Comparison of ENCODE assay signal across 5 cellular contexts in the genomic region with DNA sequence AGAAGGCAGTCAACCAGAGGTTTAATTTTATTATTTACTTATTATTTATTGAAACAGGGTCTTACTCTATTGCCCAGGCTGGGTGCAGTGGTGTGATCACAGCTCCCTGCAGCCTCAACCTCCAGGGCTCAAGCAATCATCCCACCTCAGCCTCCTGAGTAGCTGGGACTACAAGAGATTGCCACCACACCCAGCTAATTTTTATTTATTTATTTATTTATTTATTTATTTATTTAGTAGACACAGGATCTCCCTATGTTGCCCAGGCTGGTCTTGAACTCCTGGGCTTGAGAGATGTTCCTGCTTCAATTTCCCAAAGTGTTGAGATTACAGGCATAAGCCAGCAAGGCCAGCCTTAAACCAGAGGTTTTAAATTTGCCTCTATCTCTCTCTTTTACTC.
"Had no signal": no experiment of that assay in that cellular context is flagged by ENCODE, and none has a peak within 500 bp of the region (broad histone marks: within the 10 kb centered on the region; RNA-seq: fewer than 3 reads in every experiment).

No MANE protein-coding gene starts in this region.

- FAIRE-seq: G401.6, GM12891 had no signal

- DNase-seq: GDM1, GF-D8 had no signal

- H3K4me3 ChIP-seq: GM12878 had no signal
